Comparison of ENCODE assay signal across 11 cellular contexts in genomic region chr5:170296036-170296934, GRCh38. TPM values are rescaled to one million over a fixed set of nuclear protein-coding genes. Genes with fewer than 3 reads are reported as not detected.
DNase-seq lines count a peak whose midpoint lies in the region; ATAC-seq and TF ChIP-seq lines count a peak whose summit lies in the region.
"Had no signal": no experiment of that assay in that cellular context is flagged by ENCODE, and none has a peak within 500 bp of the region (broad histone marks: within the 10 kb centered on the region; RNA-seq: fewer than 3 reads in every experiment).

No MANE protein-coding gene starts in this region.

- peaks cover 80% of the 10 kb centered on the region for H3K4me1 ChIP-seq in CD4-positive, CD25-positive, alpha-beta regulatory T cell (ENCODE audit: control insufficient read depth, insufficient read depth, low read length, poor library complexity, severe bottlenecking)
- no peaks in the 10 kb centered on the region for H3K4me1 ChIP-seq in colonic mucosa

- no peaks in the 10 kb centered on the region for H3K9me3 ChIP-seq in CD4-positive, CD25-positive, alpha-beta regulatory T cell (ENCODE audit: control insufficient read depth in 2 of 2, low read length in 2 of 2)
- H3K9me3 ChIP-seq in colonic mucosa: no peaks in the 10 kb centered on the region

- H3K36me3 ChIP-seq in CD4-positive, CD25-positive, alpha-beta regulatory T cell (ENCODE audit: control insufficient read depth, insufficient read depth, low read length): peaks cover 27% of the 10 kb centered on the region
- H3K36me3 ChIP-seq in colonic mucosa: no peaks in the 10 kb centered on the region

- intact Hi-C loops in colonic mucosa (cut with DNase I) (no loop called here), natural killer cell (cut with micrococcal nuclease) (loop anchor here (5.0 to 10.0 kb wide), 2 partner anchors 34 to 1819 kb away; no protein-coding TSS in a partner anchor)

- H3K4me3 ChIP-seq in CD4-positive, CD25-positive, alpha-beta regulatory T cell (ENCODE audit: low read depth, low read length): peak overlapping the region; percentile 99
- H3K4me3 ChIP-seq in HL-60 (replicated peaks; ENCODE audit: insufficient read depth, low read length) (peak overlapping the region; percentile 49), colonic mucosa (peak overlapping the region; percentile 35)

- H3K27ac ChIP-seq in CD4-positive, CD25-positive, alpha-beta regulatory T cell (ENCODE audit: insufficient read depth, low read length, poor library complexity, severe bottlenecking): peak overlapping the region; percentile 83
- H3K27ac ChIP-seq in HL-60 (replicated peaks) (peak overlapping the region; percentile 96), colonic mucosa (peak overlapping the region; percentile 83)

- TF ChIP-seq CTCF in HL-60 (IDR thresholded peaks at IDR 0.05; ENCODE audit: insufficient read depth, low read length) (no peak), colonic mucosa (IDR thresholded peaks at IDR 0.05) (no peak), natural killer cell (IDR thresholded peaks at IDR 0.05) (no peak)

- no peaks in the 10 kb centered on the region for H3K9me3 Mint-ChIP-seq in CD4-positive, CD25-positive, alpha-beta regulatory T cell
- no peaks in the 10 kb centered on the region for H3K9me3 Mint-ChIP-seq in natural killer cell

- no peak for DNase-seq in CD4-positive, CD25-positive, alpha-beta regulatory T cell
- DNase-seq in HL-60 (ENCODE audit: low read depth in 1 of 2, low spot score in 1 of 2) (peak in 1 of 2 experiments; percentile 14), colonic mucosa (no peak), natural killer cell (no peak), NCI-H345 (lab: John Stamatoyannopoulos, UW) (no peak), activated gamma-delta T cell (lab: John Stamatoyannopoulos, UW) (no peak), SKM-1 treated with dmso at 0.1 percent for 144 hours (lab: John Stamatoyannopoulos, UW; ENCODE audit: unreplicated experiment) (no peak)
- no peak for DNase-seq in stimulated activated CD4-positive, alpha-beta T cell treated with anti-CD3 and anti-CD28 coated beads, Interleukin-15, amount 100 ng/mL, for 24 hours
- DNase-seq: DMS 273 treated with DMSO at 0.1 percent for 48 hours; NCI-H446; stimulated activated CD4-positive, alpha-beta T cell treated with anti-CD3 and anti-CD28 coated beads, Interleukin-4, amount 100 ng/mL, for 4 hours had no signal

- H3K9ac ChIP-seq in colonic mucosa (ENCODE audit: low read depth in 2 of 2, low read length in 2 of 2): peak overlapping the region; percentile 38 to 64

- H3K27ac Mint-ChIP-seq in CD4-positive, CD25-positive, alpha-beta regulatory T cell: peak overlapping the region; percentile 98
- H3K27ac Mint-ChIP-seq in natural killer cell: peak overlapping the region; percentile 94 to 99

- H3K27me3 Mint-ChIP-seq in CD4-positive, CD25-positive, alpha-beta regulatory T cell: no peaks in the 10 kb centered on the region
- no peaks in the 10 kb centered on the region for H3K27me3 Mint-ChIP-seq in natural killer cell (ENCODE audit: low read depth in 2 of 2)

- no peaks in the 10 kb centered on the region for H3K27me3 ChIP-seq in CD4-positive, CD25-positive, alpha-beta regulatory T cell (ENCODE audit: control insufficient read depth, insufficient read depth, low read length)
- no peaks in the 10 kb centered on the region for H3K27me3 ChIP-seq in HL-60 (ENCODE audit: insufficient read depth, poor library complexity, severe bottlenecking)
- no peaks in the 10 kb centered on the region for H3K27me3 ChIP-seq in colonic mucosa

- peak overlapping the region; percentile 97 to 99 (median 99) for H3K4me3 Mint-ChIP-seq in CD4-positive, CD25-positive, alpha-beta regulatory T cell
- H3K4me3 Mint-ChIP-seq in natural killer cell: peak overlapping the region; percentile 100

- ATAC-seq in CD4-positive, CD25-positive, alpha-beta regulatory T cell (ENCODE audit: low read depth in 2 of 2): no peak
- no peak for ATAC-seq in natural killer cell

- H3K4me1 Mint-ChIP-seq in CD4-positive, CD25-positive, alpha-beta regulatory T cell: peaks cover 13 to 73% (median 54%) of the 10 kb centered on the region in 4 donors
- peaks cover 76 to 84% of the 10 kb centered on the region in 2 donors for H3K4me1 Mint-ChIP-seq in natural killer cell

- H3K36me3 Mint-ChIP-seq in CD4-positive, CD25-positive, alpha-beta regulatory T cell: peaks cover 59% of the 10 kb centered on the region
- peaks cover 33% of the 10 kb centered on the region for H3K36me3 Mint-ChIP-seq in natural killer cell

RNA-seq across cellular contexts. Expression of gene LCP2, which starts 1.3 kb away (rescaled TPM):
- total RNA-seq in CD4-positive, CD25-positive, alpha-beta regulatory T cell: 351 TPM
- 100 to 1,000 TPM; 164 to 207 (median 192) TPM for polyA plus RNA-seq in CD4-positive, CD25-positive, alpha-beta regulatory T cell
- 10 to 100 TPM in 1 of 2 donors, 1 to 10 TPM in 1; 8.0 to 13.4 TPM for total RNA-seq in colonic mucosa
- 100 to 1,000 TPM; 376 to 488 (median 450) TPM for total RNA-seq in natural killer cell

Comparison
In these comparisons a context has a peak if more than half of its experiments do, and no peak if none do; other contexts are left out.
1. H3K4me3 ChIP-seq: peak in every context shown above with its lines; median percentile 99 in CD4-positive, CD25-positive, alpha-beta regulatory T cell; 49 in HL-60; 35 in colonic mucosa.
2. RNA of gene LCP2, which starts 1.3 kb away (total RNA-seq): 376 to 488 TPM in natural killer cell and 351 TPM in CD4-positive, CD25-positive, alpha-beta regulatory T cell (single experiment); 8.0 to 13.4 TPM in colonic mucosa; every median in the first group is over 10 times any median in the second.
3. Peak in every context shown above with its lines, with median percentiles within 50 percentile points of each other: H3K27ac ChIP-seq.